In the genomic region with DNA sequence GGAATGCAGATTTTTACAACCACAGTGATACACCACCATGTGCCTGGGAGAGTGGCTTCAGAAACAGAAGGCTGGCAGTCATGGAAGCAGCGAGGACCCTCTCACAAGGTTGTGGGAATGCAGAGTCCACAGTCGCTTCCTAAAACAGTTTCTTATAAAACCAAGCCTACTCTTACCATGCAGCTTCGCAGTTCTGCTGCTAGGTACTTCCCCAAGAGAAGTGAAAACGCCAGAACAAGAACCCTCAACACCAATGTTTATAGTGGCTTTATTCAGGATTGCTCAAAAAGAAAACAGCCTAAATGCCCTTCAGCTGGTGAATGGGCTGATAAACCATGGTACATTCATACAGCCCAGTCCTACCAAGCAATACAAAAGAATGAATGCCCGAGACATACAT, we compare ENCODE assay signal across 23 cellular contexts.
DNase-seq lines count a peak whose midpoint lies in the region; ATAC-seq and TF ChIP-seq lines count a peak whose summit lies in the region.
"Had no signal": no experiment of that assay in that cellular context is flagged by ENCODE, and none has a peak within 500 bp of the region (broad histone marks: within the 10 kb centered on the region; RNA-seq: fewer than 3 reads in every experiment).

No MANE protein-coding gene starts in this region.

- H3K4me1 Mint-ChIP-seq in activated naive CD4-positive, alpha-beta T cell treated with anti-CD3 and anti-CD28 coated beads, Interleukin-2, amount 50 U/mL, for 24 hours: no peaks in the 10 kb centered on the region
- H3K4me1 Mint-ChIP-seq in activated B cell treated with CpG ODN at 0.5 μM for 24 hours: peaks cover 39% of the 10 kb centered on the region
- H3K4me1 Mint-ChIP-seq: H9; mesothelial cell of epicardium; stimulated activated naive CD8-positive, alpha-beta T cell treated with anti-CD3 and anti-CD28 coated beads, Interleukin-15, amount 100 ng/mL, for 72 hours; WTC11 had no signal

- peak overlapping the region; percentile 35 for H3K27ac Mint-ChIP-seq in activated naive CD4-positive, alpha-beta T cell treated with anti-CD3 and anti-CD28 coated beads, Interleukin-2, amount 50 U/mL, for 24 hours
- peak overlapping the region; percentile 61 for H3K27ac Mint-ChIP-seq in activated B cell treated with CpG ODN at 0.5 μM for 24 hours
- H3K27ac Mint-ChIP-seq: activated naive CD8-positive, alpha-beta T cell; H9; mesothelial cell of epicardium; stimulated activated naive CD8-positive, alpha-beta T cell treated with anti-CD3 and anti-CD28 coated beads, Interleukin-15, amount 100 ng/mL, for 72 hours; WTC11 had no signal

- CTCF ChIA-PET in activated B cell treated with CpG ODN at 0.5 μM for 24 hours (lab: Charles Lee): interaction anchor here (1.0 to 1.4 kb wide), 3 partner anchors 13 to 341 kb away, joined by 3 to 5 read pairs (median 4); no protein-coding TSS in a partner anchor

- no peak overlapping the region for H3K4me3 ChIP-seq in thyroid gland (replicated peaks in 1 of 3)
- H3K4me3 ChIP-seq: SJSA1 had no signal

- intact Hi-C loops in activated B cell treated with CpG ODN at 0.5 μM for 24 hours (cut with micrococcal nuclease): loop anchor here (1.0 to 2.0 kb wide), 3 partner anchors 8 to 28 kb away; no protein-coding TSS in a partner anchor
- intact Hi-C loops in thyroid gland (cut with DNase I): no loop called here

- H3K27ac ChIP-seq in thyroid gland: peak overlapping the region in 2 of 3 donors; percentile 19 to 62
- H3K27ac ChIP-seq: SJSA1 had no signal

- H3K4me3 Mint-ChIP-seq in activated naive CD4-positive, alpha-beta T cell treated with anti-CD3 and anti-CD28 coated beads, Interleukin-2, amount 50 U/mL, for 24 hours: no peak overlapping the region
- peak overlapping the region; percentile 24 for H3K4me3 Mint-ChIP-seq in activated B cell treated with CpG ODN at 0.5 μM for 24 hours
- H3K4me3 Mint-ChIP-seq: activated naive CD8-positive, alpha-beta T cell; H9; mesothelial cell of epicardium; natural killer cell; stimulated activated naive CD8-positive, alpha-beta T cell treated with anti-CD3 and anti-CD28 coated beads, Interleukin-15, amount 100 ng/mL, for 72 hours; WTC11 had no signal

- TF ChIP-seq CTCF in activated B cell treated with CpG ODN at 0.5 μM for 24 hours (IDR thresholded peaks at IDR 0.05) (no peak), thyroid gland (IDR thresholded peaks at IDR 0.05) (no peak)

- H3K36me3 Mint-ChIP-seq in activated naive CD4-positive, alpha-beta T cell treated with anti-CD3 and anti-CD28 coated beads, Interleukin-2, amount 50 U/mL, for 24 hours: peaks cover 10% of the 10 kb centered on the region
- peaks cover 63% of the 10 kb centered on the region for H3K36me3 Mint-ChIP-seq in activated B cell treated with CpG ODN at 0.5 μM for 24 hours (ENCODE audit: low read depth)

- DNase-seq in activated naive CD4-positive, alpha-beta T cell treated with Interleukin-2 at 50 U/mL for 16 hours: no peak
- DNase-seq in activated B cell treated with CpG ODN at 0.5 μM for 24 hours (no peak), thyroid gland (peak; percentile 24 to 26), NOMO-1 treated with dmso at 0.1 percent for 144 hours (lab: John Stamatoyannopoulos, UW; ENCODE audit: unreplicated experiment) (no peak), epidermal melanocyte (ENCODE audit: insufficient read length, low spot score) (no peak)
- DNase-seq: activated CD4-positive, alpha-beta T cell treated with anti-CD3 and anti-CD28 coated beads, Interleukin-2, amount 50 U/mL, for 4 hours; anterior cingulate cortex; effector CD8-positive, alpha-beta T cell; H9; natural killer cell; NCI-H1092 treated with DMSO at 0.1 percent for 48 hours; NCI-H187; NCI-H2171; NCI-H524; NK-92 treated with Interleukin-12 subunit alpha and Interleukin-12 subunit beta, amount 100 ng/mL, for 24 hours; stimulated activated naive CD8-positive, alpha-beta T cell treated with anti-CD3 and anti-CD28 coated beads, Interleukin-15, amount 100 ng/mL, for 72 hours had no signal

- WGBS in thyroid gland, 2 donors: 35% methylated on average over 5 of the region's 5 CpGs

- H3K36me3 ChIP-seq in thyroid gland: peaks cover 5 to 25% of the 10 kb centered on the region in 2 donors

- peak; percentile 45 for ATAC-seq in HG02678 (IDR thresholded peaks at IDR 0.05; ENCODE audit: unreplicated experiment)
- peak; percentile 71 for ATAC-seq in activated B cell treated with CpG ODN at 0.5 μM for 24 hours (ENCODE audit: low read depth)
- no peak for ATAC-seq in HG02981 (IDR thresholded peaks at IDR 0.05; ENCODE audit: unreplicated experiment)
- ATAC-seq: natural killer cell; stimulated activated naive CD8-positive, alpha-beta T cell treated with anti-CD3 and anti-CD28 coated beads, Interleukin-15, amount 100 ng/mL, for 72 hours; WTC11 had no signal

- TF ChIP-seq POLR2A in thyroid gland (IDR thresholded peaks at IDR 0.05): no peak

- POLR2A ChIA-PET in activated B cell treated with CpG ODN at 0.5 μM for 24 hours (lab: Charles Lee): interaction anchor here (0.6 to 1.2 kb wide), 5 partner anchors 9 to 829 kb away, joined by 3 to 7 read pairs (median 3); no protein-coding TSS in a partner anchor

- H3K27me3 Mint-ChIP-seq in activated naive CD4-positive, alpha-beta T cell treated with anti-CD3 and anti-CD28 coated beads, Interleukin-2, amount 50 U/mL, for 24 hours: no peaks in the 10 kb centered on the region
- H3K27me3 Mint-ChIP-seq in activated B cell treated with CpG ODN at 0.5 μM for 24 hours: no peaks in the 10 kb centered on the region
- H3K27me3 Mint-ChIP-seq: activated naive CD8-positive, alpha-beta T cell; stimulated activated naive CD8-positive, alpha-beta T cell treated with anti-CD3 and anti-CD28 coated beads, Interleukin-15, amount 100 ng/mL, for 72 hours had no signal

- H3K27me3 ChIP-seq in thyroid gland: no peaks in the 10 kb centered on the region
- H3K27me3 ChIP-seq: SJSA1 had no signal

- H3K9me3 Mint-ChIP-seq in activated naive CD4-positive, alpha-beta T cell treated with anti-CD3 and anti-CD28 coated beads, Interleukin-2, amount 50 U/mL, for 24 hours: no peaks in the 10 kb centered on the region
- H3K9me3 Mint-ChIP-seq in activated B cell treated with CpG ODN at 0.5 μM for 24 hours: no peaks in the 10 kb centered on the region
- H3K9me3 Mint-ChIP-seq: H9; mesothelial cell of epicardium; natural killer cell; stimulated activated naive CD8-positive, alpha-beta T cell treated with anti-CD3 and anti-CD28 coated beads, Interleukin-15, amount 100 ng/mL, for 72 hours; WTC11 had no signal

- H3K4me1 ChIP-seq in thyroid gland: peaks cover 27 to 30% of the 10 kb centered on the region in 2 donors
- H3K4me1 ChIP-seq: SJSA1 had no signal

- no peaks in the 10 kb centered on the region for H3K9me3 ChIP-seq in thyroid gland
- H3K9me3 ChIP-seq: SJSA1 had no signal

Comparison
In these comparisons a context has a peak if more than half of its experiments do, and no peak if none do; other contexts are left out.
1. DNase-seq: peak in thyroid gland (2 of 2); none in activated naive CD4-positive, alpha-beta T cell treated with Interleukin-2 at 50 U/mL for 16 hours (single experiment), activated B cell treated with CpG ODN at 0.5 μM for 24 hours (single experiment), NOMO-1 treated with dmso at 0.1 percent for 144 hours (single experiment) and epidermal melanocyte (single experiment).